20 cellular contexts compared by ENCODE assay signal in the genomic region with DNA sequence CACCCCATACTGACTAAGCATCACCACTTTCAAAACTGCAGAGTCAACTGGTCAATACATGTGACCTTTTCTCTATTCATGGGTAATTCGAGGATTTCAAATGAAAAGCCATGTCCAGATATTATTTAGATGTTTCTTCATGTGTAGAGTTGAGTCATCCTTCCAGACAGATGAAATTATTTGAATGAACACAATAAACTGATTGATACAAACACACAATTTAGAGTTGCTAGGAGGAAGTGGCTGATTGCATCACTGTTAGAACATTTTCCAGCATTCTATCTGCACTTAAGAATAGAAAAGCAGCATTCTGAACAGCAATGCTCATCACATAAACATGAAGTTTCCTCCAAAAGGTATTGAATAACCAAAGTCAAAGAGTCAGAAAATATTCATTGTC.
DNase-seq lines count a peak whose midpoint lies in the region; ATAC-seq and TF ChIP-seq lines count a peak whose summit lies in the region.
"Had no signal": no experiment of that assay in that cellular context is flagged by ENCODE, and none has a peak within 500 bp of the region (broad histone marks: within the 10 kb centered on the region; RNA-seq: fewer than 3 reads in every experiment).

No MANE protein-coding gene starts in this region.

- H3K36me3 Mint-ChIP-seq in activated CD4-positive, alpha-beta T cell treated with anti-CD3 and anti-CD28 coated beads, Interleukin-2, amount 10 ng/mL, durations not matched to agents 24 days and 14 days (ENCODE audit: low read depth): no peaks in the 10 kb centered on the region
- no peaks in the 10 kb centered on the region for H3K36me3 Mint-ChIP-seq in T-helper 2 cell treated with Interferon-gamma antibody and Interleukin-4, amounts not matched to agents 5 μg/mL and 100 μg/mL, for 36 hours (ENCODE audit: low read depth)
- H3K36me3 Mint-ChIP-seq: activated naive CD4-positive, alpha-beta T cell treated with anti-CD3 and anti-CD28 coated beads, Interleukin-2, amount 50 U/mL, for 24 hours had no signal

- no peaks in the 10 kb centered on the region for H3K36me3 ChIP-seq in RWPE2 (ENCODE audit: low read depth)
- H3K36me3 ChIP-seq in neutrophil: no peaks in the 10 kb centered on the region
- H3K36me3 ChIP-seq: colonic mucosa, gastrocnemius medialis, tibial artery had no signal

- H3K27me3 ChIP-seq in RWPE2 (ENCODE audit: insufficient read depth, poor library complexity, severe bottlenecking): no peaks in the 10 kb centered on the region
- H3K27me3 ChIP-seq in neutrophil: no peaks in the 10 kb centered on the region
- H3K27me3 ChIP-seq: colonic mucosa, gastrocnemius medialis, tibial artery had no signal

- TF ChIP-seq CTCF in RWPE2 (IDR thresholded peaks at IDR 0.05; ENCODE audit: poor library complexity, severe bottlenecking) (no peak), neutrophil (IDR thresholded peaks at IDR 0.05) (no peak)

- no peaks in the 10 kb centered on the region for H3K4me1 Mint-ChIP-seq in activated CD4-positive, alpha-beta T cell treated with anti-CD3 and anti-CD28 coated beads, Interleukin-2, amount 10 ng/mL, durations not matched to agents 24 days and 14 days
- no peaks in the 10 kb centered on the region for H3K4me1 Mint-ChIP-seq in T-helper 2 cell treated with Interferon-gamma antibody and Interleukin-4, amounts not matched to agents 5 μg/mL and 100 μg/mL, for 36 hours (ENCODE audit: low read depth)
- H3K4me1 Mint-ChIP-seq: activated naive CD4-positive, alpha-beta T cell treated with anti-CD3 and anti-CD28 coated beads, Interleukin-2, amount 50 U/mL, for 24 hours had no signal

- H3K27ac Mint-ChIP-seq in activated CD4-positive, alpha-beta T cell treated with anti-CD3 and anti-CD28 coated beads, Interleukin-2, amount 10 ng/mL, durations not matched to agents 24 days and 14 days: no peak overlapping the region
- H3K27ac Mint-ChIP-seq in T-helper 2 cell treated with Interferon-gamma antibody and Interleukin-4, amounts not matched to agents 5 μg/mL and 100 μg/mL, for 36 hours: no peak overlapping the region
- H3K27ac Mint-ChIP-seq: activated naive CD4-positive, alpha-beta T cell treated with anti-CD3 and anti-CD28 coated beads, Interleukin-2, amount 50 U/mL, for 24 hours had no signal

- no peak overlapping the region for H3K4me3 Mint-ChIP-seq in activated CD4-positive, alpha-beta T cell treated with anti-CD3 and anti-CD28 coated beads, Interleukin-2, amount 10 ng/mL, durations not matched to agents 24 days and 14 days
- no peak overlapping the region for H3K4me3 Mint-ChIP-seq in T-helper 2 cell treated with Interferon-gamma antibody and Interleukin-4, amounts not matched to agents 5 μg/mL and 100 μg/mL, for 36 hours
- H3K4me3 Mint-ChIP-seq: activated naive CD4-positive, alpha-beta T cell treated with anti-CD3 and anti-CD28 coated beads, Interleukin-2, amount 50 U/mL, for 24 hours had no signal

- H3K4me1 ChIP-seq in RWPE2 (ENCODE audit: insufficient read depth, poor library complexity, severe bottlenecking): peaks cover 10% of the 10 kb centered on the region
- peaks cover 34 to 38% of the 10 kb centered on the region in 2 experiments for H3K4me1 ChIP-seq in neutrophil (ENCODE audit: control insufficient read depth in 1 of 2, insufficient read depth in 1 of 2, low read depth in 1 of 2, low read length in 1 of 2)
- H3K4me1 ChIP-seq: colonic mucosa, gastrocnemius medialis, parathyroid adenoma had no signal

- ATAC-seq in RWPE2 (ENCODE audit: low read depth): peak; percentile 51
- ATAC-seq: gastrocnemius medialis, GM12878 had no signal

- H3K9me3 ChIP-seq in RWPE2 (ENCODE audit: severe bottlenecking) (no peaks in the 10 kb centered on the region), neutrophil (no peaks in the 10 kb centered on the region)
- H3K9me3 ChIP-seq: colonic mucosa, gastrocnemius medialis, tibial artery had no signal

- H3K27me3 Mint-ChIP-seq in activated CD4-positive, alpha-beta T cell treated with anti-CD3 and anti-CD28 coated beads, Interleukin-2, amount 10 ng/mL, durations not matched to agents 24 days and 14 days: no peaks in the 10 kb centered on the region
- no peaks in the 10 kb centered on the region for H3K27me3 Mint-ChIP-seq in T-helper 2 cell treated with Interferon-gamma antibody and Interleukin-4, amounts not matched to agents 5 μg/mL and 100 μg/mL, for 36 hours (ENCODE audit: low read depth)
- H3K27me3 Mint-ChIP-seq: activated naive CD4-positive, alpha-beta T cell treated with anti-CD3 and anti-CD28 coated beads, Interleukin-2, amount 50 U/mL, for 24 hours had no signal

- no peak overlapping the region for H3K4me3 ChIP-seq in RWPE2 (ENCODE audit: severe bottlenecking)
- no peak overlapping the region for H3K4me3 ChIP-seq in neutrophil (ENCODE audit: low read depth in 1 of 2, low read length in 1 of 2)
- H3K4me3 ChIP-seq: colonic mucosa, gastrocnemius medialis, GM12878, tibial artery had no signal

- peak; percentile 80 for DNase-seq in ELR (ENCODE audit: low read depth)
- DNase-seq in RWPE2 (ENCODE audit: low spot score): no peak
- DNase-seq in epithelial cell of prostate (ENCODE audit: low read depth, low spot score): peak; percentile 16
- DNase-seq in NCI-H526 (lab: John Stamatoyannopoulos, UW): no peak
- no peak for DNase-seq in activated CD4-positive, alpha-beta T cell treated with anti-CD3 and anti-CD28 coated beads, Interleukin-2, amount 10 ng/mL, durations not matched to agents 24 days and 14 days
- DNase-seq in NCI-H2171 (lab: John Stamatoyannopoulos, UW): no peak
- DNase-seq in T-helper 2 cell treated with Interferon-gamma antibody and Interleukin-4, amounts not matched to agents 5 μg/mL and 100 μg/mL, for 36 hours (ENCODE audit: low spot score): no peak
- DNase-seq: activated CD4-positive, CD25-positive, alpha-beta regulatory T cell; activated CD8-positive, alpha-beta memory T cell treated with anti-CD3 and anti-CD28 coated beads, Interleukin-2, amount 50 U/mL, for 4 hours; C1 segment of cervical spinal cord; colonic mucosa; EL; gastrocnemius medialis; stimulated activated CD4-positive, alpha-beta T cell treated with anti-CD3 and anti-CD28 coated beads, Interleukin-1b, Interleukin-23, amount 100 ng/mL, for 48 hours; stimulated activated CD8-positive, alpha-beta memory T cell treated with anti-CD3 and anti-CD28 coated beads, Interleukin-4, amount 100 ng/mL, for 48 hours; tibial artery had no signal

- H3K27ac ChIP-seq in RWPE2 (ENCODE audit: poor library complexity, severe bottlenecking): peak overlapping the region; percentile 36
- peak overlapping the region; percentile 85 for H3K27ac ChIP-seq in epithelial cell of prostate
- peak overlapping the region; percentile 11 for H3K27ac ChIP-seq in neutrophil
- H3K27ac ChIP-seq: colonic mucosa, gastrocnemius medialis, parathyroid adenoma, tibial artery had no signal

- intact Hi-C loops in activated CD4-positive, alpha-beta T cell treated with anti-CD3 and anti-CD28 coated beads, Interleukin-2, amount 10 ng/mL, durations not matched to agents 24 days and 14 days (cut with micrococcal nuclease): no loop called here

- peaks cover 7% of the 10 kb centered on the region for H3K9me3 Mint-ChIP-seq in activated CD4-positive, alpha-beta T cell treated with anti-CD3 and anti-CD28 coated beads, Interleukin-2, amount 10 ng/mL, durations not matched to agents 24 days and 14 days
- no peaks in the 10 kb centered on the region for H3K9me3 Mint-ChIP-seq in T-helper 2 cell treated with Interferon-gamma antibody and Interleukin-4, amounts not matched to agents 5 μg/mL and 100 μg/mL, for 36 hours
- H3K9me3 Mint-ChIP-seq: activated naive CD4-positive, alpha-beta T cell treated with anti-CD3 and anti-CD28 coated beads, Interleukin-2, amount 50 U/mL, for 24 hours had no signal

Comparison
In these comparisons a context has a peak if more than half of its experiments do, and no peak if none do; other contexts are left out.
1. DNase-seq: peak in ELR (single experiment) and epithelial cell of prostate (single experiment); none in RWPE2 (single experiment), NCI-H526 (0 of 2), activated CD4-positive, alpha-beta T cell treated with anti-CD3 and anti-CD28 coated beads, Interleukin-2, amount 10 ng/mL, durations not matched to agents 24 days and 14 days (single experiment), NCI-H2171 (single experiment) and T-helper 2 cell treated with Interferon-gamma antibody and Interleukin-4, amounts not matched to agents 5 μg/mL and 100 μg/mL, for 36 hours (single experiment).
2. H3K27ac ChIP-seq: peak in every context shown above with its lines; median percentile 85 in epithelial cell of prostate; 36 in RWPE2; 11 in neutrophil.